Comparison of ENCODE assay signal across 24 cellular contexts in the genomic region with DNA sequence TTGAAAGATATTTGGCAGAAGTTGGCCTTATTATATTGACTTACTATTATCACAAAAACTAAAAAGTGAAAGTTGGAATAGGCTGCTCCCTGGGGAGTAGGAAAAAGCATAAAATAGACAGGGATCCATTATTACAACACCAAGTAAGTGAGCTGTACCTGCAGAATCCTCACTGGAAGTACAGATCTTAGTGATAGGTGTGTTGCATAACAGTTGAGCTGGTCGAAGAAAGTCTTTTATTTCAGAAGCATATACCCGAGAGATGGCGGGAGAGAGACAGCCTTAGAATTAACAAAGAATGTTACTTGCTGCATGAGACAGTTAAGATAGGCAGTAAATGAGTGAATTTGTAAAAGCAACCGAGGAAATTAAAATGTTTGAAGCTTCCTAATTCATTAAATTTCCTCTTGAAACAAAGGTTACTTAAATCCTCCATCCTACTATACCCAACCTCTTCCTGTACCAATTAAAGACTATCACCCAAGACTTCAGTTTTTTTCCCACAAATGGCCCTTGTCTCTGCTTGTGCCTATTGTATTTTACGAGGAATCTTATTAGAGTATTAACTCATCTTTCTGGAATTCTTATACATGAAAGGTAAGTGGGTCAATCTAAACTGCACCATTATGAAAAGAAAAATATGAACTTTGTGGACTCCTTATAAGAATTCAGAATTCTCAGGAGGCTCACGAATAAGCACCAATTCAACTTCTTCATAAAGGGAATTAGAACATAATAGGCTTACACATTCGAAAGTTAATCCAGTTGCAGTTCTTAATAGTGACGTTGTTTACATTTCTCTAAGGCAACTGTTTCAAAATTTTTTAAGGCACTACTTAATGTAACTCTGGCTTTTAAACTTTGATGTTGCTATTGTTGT.
"Had no signal": no experiment of that assay in that cellular context is flagged by ENCODE, and none has a peak within 500 bp of the region (broad histone marks: within the 10 kb centered on the region; RNA-seq: fewer than 3 reads in every experiment).

No MANE protein-coding gene starts in this region.

- H3K9me3 Mint-ChIP-seq: activated naive CD4-positive, alpha-beta T cell treated with anti-CD3 and anti-CD28 coated beads, Interleukin-2, amount 50 U/mL, for 24 hours; activated T-helper 1 cell treated with anti-CD3 and anti-CD28 coated beads, Interleukin-12 subunit alpha, Interleukin-12 subunit beta, Interleukin-2, Interleukin-4 antibody, amounts not matched to agents 30 ng/mL and 10 ng/mL and 1 ng/mL, durations not matched to agents 14 hours and 24 hours and 36 hours; memory B cell; nephron progenitor cell; type B pancreatic cell had no signal

- H3K4me3 Mint-ChIP-seq: activated CD8-positive, alpha-beta T cell treated with anti-CD3 and anti-CD28 coated beads, Interleukin-2, amount 10 ng/mL, durations not matched to agents 7 days and 5 days; activated naive CD4-positive, alpha-beta T cell treated with anti-CD3 and anti-CD28 coated beads, Interleukin-2, amount 50 U/mL, for 24 hours; activated T-helper 1 cell treated with anti-CD3 and anti-CD28 coated beads, Interleukin-12 subunit alpha, Interleukin-12 subunit beta, Interleukin-2, Interleukin-4 antibody, amounts not matched to agents 30 ng/mL and 10 ng/mL and 1 ng/mL, durations not matched to agents 14 hours and 24 hours and 36 hours; memory B cell; nephron progenitor cell; type B pancreatic cell had no signal

- H3K27me3 ChIP-seq: adrenal gland, ascending aorta, brain microvascular endothelial cell, testis had no signal

- H3K27ac Mint-ChIP-seq: activated CD8-positive, alpha-beta T cell treated with anti-CD3 and anti-CD28 coated beads, Interleukin-2, amount 10 ng/mL, durations not matched to agents 7 days and 5 days; activated naive CD4-positive, alpha-beta T cell treated with anti-CD3 and anti-CD28 coated beads, Interleukin-2, amount 50 U/mL, for 24 hours; activated T-helper 1 cell treated with anti-CD3 and anti-CD28 coated beads, Interleukin-12 subunit alpha, Interleukin-12 subunit beta, Interleukin-2, Interleukin-4 antibody, amounts not matched to agents 30 ng/mL and 10 ng/mL and 1 ng/mL, durations not matched to agents 14 hours and 24 hours and 36 hours; memory B cell; nephron progenitor cell; type B pancreatic cell had no signal

- H3K9me3 ChIP-seq: adrenal gland, ascending aorta, mucosa of descending colon, testis had no signal

- DNase-seq: activated CD4-positive, alpha-beta T cell treated with anti-CD3 and anti-CD28 coated beads for 1 hour; activated CD4-positive, alpha-beta T cell treated with anti-CD3 and anti-CD28 coated beads, Interleukin-2, amount 50 U/mL, for 1 hour; activated CD8-positive, alpha-beta T cell treated with anti-CD3 and anti-CD28 coated beads, Interleukin-2, amount 10 ng/mL, durations not matched to agents 7 days and 5 days; activated gamma-delta T cell; adrenal gland; brain microvascular endothelial cell; central memory CD4-positive, alpha-beta T cell; dermis blood vessel endothelial cell; effector memory CD4-positive, alpha-beta T cell; foreskin melanocyte; mucosa of descending colon; nephron progenitor cell; occipital lobe; retina; stimulated activated CD4-positive, alpha-beta T cell treated with anti-CD3 and anti-CD28 coated beads, Interleukin-4, amount 100 ng/mL, for 1 hour; stimulated activated naive CD4-positive, alpha-beta T cell; T-helper 9 cell; testis had no signal

- H3K4me3 ChIP-seq: adrenal gland, ascending aorta, mucosa of descending colon, testis had no signal

- H3K27me3 Mint-ChIP-seq: activated naive CD4-positive, alpha-beta T cell treated with anti-CD3 and anti-CD28 coated beads, Interleukin-2, amount 50 U/mL, for 24 hours; memory B cell; type B pancreatic cell had no signal

- H3K4me1 Mint-ChIP-seq: activated naive CD4-positive, alpha-beta T cell treated with anti-CD3 and anti-CD28 coated beads, Interleukin-2, amount 50 U/mL, for 24 hours; nephron progenitor cell had no signal

- ATAC-seq: activated CD8-positive, alpha-beta T cell treated with anti-CD3 and anti-CD28 coated beads, Interleukin-2, amount 10 ng/mL, durations not matched to agents 7 days and 5 days; esophagus mucosa; mucosa of descending colon had no signal

- H3K27ac ChIP-seq: ascending aorta, brain microvascular endothelial cell, testis had no signal

- H3K4me1 ChIP-seq: ascending aorta, testis had no signal

- H3K36me3 ChIP-seq: brain microvascular endothelial cell had no signal
